Comparison of ENCODE assay signal across 24 cellular contexts in the genomic region with DNA sequence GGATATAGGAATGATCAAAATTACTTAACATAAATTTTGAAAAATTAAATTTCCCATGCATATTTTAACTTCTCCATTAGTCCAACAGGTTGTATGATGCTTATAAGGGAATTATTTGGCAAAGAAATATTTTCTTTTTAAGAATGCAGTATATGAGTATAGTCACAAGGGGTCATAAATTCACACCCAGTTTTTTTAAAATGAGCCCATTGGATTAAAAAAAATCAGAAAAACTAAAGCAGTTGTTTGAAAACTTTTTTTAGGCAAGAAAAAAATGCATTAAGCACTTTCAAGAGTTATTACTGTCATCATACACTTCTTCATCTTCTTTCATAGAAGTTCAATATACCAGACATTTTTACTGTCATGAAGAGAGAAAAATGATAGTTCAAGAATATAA.
"Had no signal": no experiment of that assay in that cellular context is flagged by ENCODE, and none has a peak within 500 bp of the region (broad histone marks: within the 10 kb centered on the region; RNA-seq: fewer than 3 reads in every experiment).

No MANE protein-coding gene starts in this region.

- DNase-seq: activated CD4-positive, alpha-beta memory T cell treated with anti-CD3 and anti-CD28 coated beads, Interleukin-2, amount 10 ng/mL, durations not matched to agents 7 days and 5 days; activated CD4-positive, alpha-beta T cell treated with anti-CD3 and anti-CD28 coated beads, Interleukin-2, amount 10 ng/mL, durations not matched to agents 7 days and 5 days; activated CD4-positive, CD25-positive, alpha-beta regulatory T cell; activated gamma-delta T cell; activated naive CD4-positive, alpha-beta T cell treated with anti-CD3 and anti-CD28 coated beads, Interleukin-2, amount 10 ng/mL, durations not matched to agents 7 days and 5 days; activated naive CD8-positive, alpha-beta T cell treated with anti-CD3 and anti-CD28 coated beads for 36 hours; activated T-cell treated with anti-CD3 and anti-CD28 coated beads for 4 hours; activated T-cell treated with anti-CD3 and anti-CD28 coated beads, Interleukin-2, amount 50 U/mL, for 48 hours; brain microvascular endothelial cell; Karpas-422; MM.1S; NCI-H1105; NCI-H1436; NCI-H1694 treated with DMSO at 0.1 percent for 48 hours; NCI-H2029 treated with DMSO at 0.1 percent for 48 hours; NCI-H510A treated with DMSO at 0.1 percent for 48 hours; NCI-H69; NK-92 treated with Interleukin-12 subunit alpha and Interleukin-12 subunit beta, amount 100 ng/mL, for 24 hours; SHP77 treated with DMSO at 0.1 percent for 48 hours; T-cell; T-helper 2 cell; T1000 had no signal

- H3K4me1 Mint-ChIP-seq: activated CD4-positive, alpha-beta memory T cell treated with anti-CD3 and anti-CD28 coated beads, Interleukin-2, amount 10 ng/mL, durations not matched to agents 7 days and 5 days; activated CD4-positive, alpha-beta T cell treated with anti-CD3 and anti-CD28 coated beads, Interleukin-2, amount 10 ng/mL, durations not matched to agents 7 days and 5 days; activated naive CD4-positive, alpha-beta T cell treated with anti-CD3 and anti-CD28 coated beads, Interleukin-2, amount 10 ng/mL, durations not matched to agents 7 days and 5 days; activated naive CD8-positive, alpha-beta T cell treated with anti-CD3 and anti-CD28 coated beads for 36 hours; activated T-helper 17 cell treated with anti-CD3 and anti-CD28 coated beads, Interleukin-2, amount 50 U/mL, for 72 hours; T-cell had no signal

- H3K27me3 Mint-ChIP-seq: activated CD4-positive, alpha-beta memory T cell treated with anti-CD3 and anti-CD28 coated beads, Interleukin-2, amount 10 ng/mL, durations not matched to agents 7 days and 5 days; activated CD4-positive, alpha-beta T cell treated with anti-CD3 and anti-CD28 coated beads, Interleukin-2, amount 10 ng/mL, durations not matched to agents 7 days and 5 days; activated naive CD4-positive, alpha-beta T cell treated with anti-CD3 and anti-CD28 coated beads, Interleukin-2, amount 10 ng/mL, durations not matched to agents 7 days and 5 days; activated naive CD8-positive, alpha-beta T cell treated with anti-CD3 and anti-CD28 coated beads for 36 hours; activated T-helper 17 cell treated with anti-CD3 and anti-CD28 coated beads, Interleukin-2, amount 50 U/mL, for 72 hours; T-cell had no signal

- H3K27ac Mint-ChIP-seq: activated CD4-positive, alpha-beta memory T cell treated with anti-CD3 and anti-CD28 coated beads, Interleukin-2, amount 10 ng/mL, durations not matched to agents 7 days and 5 days; activated CD4-positive, alpha-beta T cell treated with anti-CD3 and anti-CD28 coated beads, Interleukin-2, amount 10 ng/mL, durations not matched to agents 7 days and 5 days; activated naive CD4-positive, alpha-beta T cell treated with anti-CD3 and anti-CD28 coated beads, Interleukin-2, amount 10 ng/mL, durations not matched to agents 7 days and 5 days; activated naive CD8-positive, alpha-beta T cell treated with anti-CD3 and anti-CD28 coated beads for 36 hours; activated T-helper 17 cell treated with anti-CD3 and anti-CD28 coated beads, Interleukin-2, amount 50 U/mL, for 72 hours; T-cell had no signal

- ATAC-seq: activated T-helper 17 cell treated with anti-CD3 and anti-CD28 coated beads, Interleukin-2, amount 50 U/mL, for 72 hours; T-cell had no signal

- H3K36me3 Mint-ChIP-seq: activated naive CD4-positive, alpha-beta T cell treated with anti-CD3 and anti-CD28 coated beads, Interleukin-2, amount 10 ng/mL, durations not matched to agents 7 days and 5 days; activated naive CD8-positive, alpha-beta T cell treated with anti-CD3 and anti-CD28 coated beads for 36 hours; T-cell had no signal

- H3K27me3 ChIP-seq: brain microvascular endothelial cell, cardiac muscle cell had no signal

- H3K27ac ChIP-seq: brain microvascular endothelial cell, cardiac muscle cell had no signal

- H3K4me3 Mint-ChIP-seq: activated CD4-positive, alpha-beta memory T cell treated with anti-CD3 and anti-CD28 coated beads, Interleukin-2, amount 10 ng/mL, durations not matched to agents 7 days and 5 days; activated CD4-positive, alpha-beta T cell treated with anti-CD3 and anti-CD28 coated beads, Interleukin-2, amount 10 ng/mL, durations not matched to agents 7 days and 5 days; activated naive CD4-positive, alpha-beta T cell treated with anti-CD3 and anti-CD28 coated beads, Interleukin-2, amount 10 ng/mL, durations not matched to agents 7 days and 5 days; activated naive CD8-positive, alpha-beta T cell treated with anti-CD3 and anti-CD28 coated beads for 36 hours; activated T-helper 17 cell treated with anti-CD3 and anti-CD28 coated beads, Interleukin-2, amount 50 U/mL, for 72 hours; T-cell had no signal

- H3K36me3 ChIP-seq: brain microvascular endothelial cell, cardiac muscle cell had no signal

- H3K4me3 ChIP-seq: cardiac muscle cell had no signal

- H3K9me3 Mint-ChIP-seq: activated naive CD8-positive, alpha-beta T cell treated with anti-CD3 and anti-CD28 coated beads for 36 hours had no signal
